Comparison of ENCODE assay signal across 1 cellular context in genomic region chr17:80119271-80119791, GRCh38.
TF ChIP-seq lines count a peak whose summit lies in the region.

No MANE protein-coding gene starts in this region.

TF ChIP-seq in HepG2, 621 proteins besides CTCF, POLR2A, EP300 and RAD21:
- TF ChIP-seq RCOR2 (CRISPR knock-in tag; IDR thresholded peaks at IDR 0.05): no peak
- TF ChIP-seq ERF (CRISPR knock-in tag; IDR thresholded peaks at IDR 0.05): no peak
- TF ChIP-seq FOXA1 (IDR thresholded peaks at IDR 0.05): no peak
- no peak for TF ChIP-seq FOXA1 (CRISPR knock-in tag; IDR thresholded peaks at IDR 0.05)
- no peak for TF ChIP-seq AGO1 (IDR thresholded peaks at IDR 0.05; ENCODE audit: low read depth, low read length, poor library complexity, severe bottlenecking)
- no peak for TF ChIP-seq ZNF841 (CRISPR knock-in tag; IDR thresholded peaks at IDR 0.05; ENCODE audit: borderline replicate concordance)
- no peak for TF ChIP-seq ELF1 (CRISPR knock-in tag; IDR thresholded peaks at IDR 0.05)
- TF ChIP-seq ZNF207 (IDR thresholded peaks at IDR 0.05; ENCODE audit: borderline replicate concordance): no peak
- TF ChIP-seq CREB3 (CRISPR knock-in tag; IDR thresholded peaks at IDR 0.05): no peak
- TF ChIP-seq NFE2L2 (IDR thresholded peaks at IDR 0.05; ENCODE audit: low read length): no peak
- TF ChIP-seq ZFP36L2 (CRISPR knock-in tag; IDR thresholded peaks at IDR 0.05): no peak
- no peak for TF ChIP-seq SIN3A (IDR thresholded peaks at IDR 0.05; ENCODE audit: borderline replicate concordance, low read depth, low read length)
- TF ChIP-seq MAFG (CRISPR knock-in tag; IDR thresholded peaks at IDR 0.05): no peak
- no peak for TF ChIP-seq HCFC1 (IDR thresholded peaks at IDR 0.05; ENCODE audit: low read depth, low read length)
- TF ChIP-seq ZNF629 (CRISPR knock-in tag; conservative IDR thresholded peaks at IDR 0.05): no peak
- no peak for TF ChIP-seq ZFP41 (CRISPR knock-in tag; IDR thresholded peaks at IDR 0.05; ENCODE audit: borderline replicate concordance)
- no peak for TF ChIP-seq BRCA1 (CRISPR knock-in tag; IDR thresholded peaks at IDR 0.05)
- no peak for TF ChIP-seq ZNF124 (CRISPR knock-in tag; IDR thresholded peaks at IDR 0.05)
- TF ChIP-seq SMC3 (IDR thresholded peaks at IDR 0.05; ENCODE audit: low read length): no peak
- TF ChIP-seq ZNF503 (CRISPR knock-in tag; IDR thresholded peaks at IDR 0.05): no peak
- TF ChIP-seq JDP2 (CRISPR knock-in tag; IDR thresholded peaks at IDR 0.05; ENCODE audit: borderline replicate concordance): no peak
